25 cellular contexts compared by ENCODE assay signal in genomic region chr17:16345565-16345964, GRCh38.
"Had no signal": no experiment of that assay in that cellular context is flagged by ENCODE, and none has a peak within 500 bp of the region (broad histone marks: within the 10 kb centered on the region; RNA-seq: fewer than 3 reads in every experiment).

No MANE protein-coding gene starts in this region.

- H3K4me2 ChIP-seq: neural progenitor cell had no signal

- H3K27ac ChIP-seq: epithelial cell of prostate, gastrocnemius medialis, neural progenitor cell, parathyroid adenoma, prostate gland, spleen, stomach, thoracic aorta, tibial nerve, upper lobe of left lung, uterus had no signal

- H3K79me2 ChIP-seq: parathyroid adenoma had no signal

- ATAC-seq: effector memory CD8-positive, alpha-beta T cell; esophagus mucosa; gastrocnemius medialis; mucosa of descending colon; natural killer cell treated with Interleukin-12 subunit alpha and Interleukin-12 subunit beta and Interleukin-15 and Interleukin-18, amount 100 ng/mL, for 72 hours; sciatic nerve had no signal

- H3K36me3 ChIP-seq: prostate gland, uterus had no signal

- H3K27me3 Mint-ChIP-seq: effector memory CD8-positive, alpha-beta T cell; naive B cell; natural killer cell treated with Interleukin-12 subunit alpha and Interleukin-12 subunit beta and Interleukin-15 and Interleukin-18, amount 100 ng/mL, for 72 hours had no signal

- H2AFZ ChIP-seq: neural progenitor cell, parathyroid adenoma had no signal

- H3K9me3 ChIP-seq: gastrocnemius medialis, mucosa of descending colon, prostate gland, spleen, stomach, thoracic aorta, tibial nerve, upper lobe of left lung, uterus had no signal

- H3K27ac Mint-ChIP-seq: effector memory CD8-positive, alpha-beta T cell; mesothelial cell of epicardium; naive B cell; natural killer cell treated with Interleukin-12 subunit alpha and Interleukin-12 subunit beta and Interleukin-15 and Interleukin-18, amount 100 ng/mL, for 72 hours; neural progenitor cell had no signal

- H3K4me3 ChIP-seq: gastrocnemius medialis, mucosa of descending colon, neural progenitor cell, prostate gland, spleen, stomach, thoracic aorta, tibial nerve, upper lobe of left lung, uterus had no signal

- H3K4me1 Mint-ChIP-seq: mesothelial cell of epicardium, naive B cell, neural progenitor cell had no signal

- DNase-seq: caudate nucleus; cerebellar nuclear complex; cortex of kidney; effector memory CD8-positive, alpha-beta T cell; foreskin fibroblast; gastrocnemius medialis; mesenchymal stem cell; mucosa of descending colon; naive B cell; spleen; stimulated activated naive CD4-positive, alpha-beta T cell; stomach; upper lobe of left lung; uterus had no signal

- H3K4me1 ChIP-seq: neural progenitor cell, parathyroid adenoma, prostate gland, spleen, tibial nerve, upper lobe of left lung, uterus had no signal

- H3K27me3 ChIP-seq: gastrocnemius medialis, neural progenitor cell, spleen, stomach, tibial nerve, upper lobe of left lung, uterus had no signal

- H3K9ac ChIP-seq: neural progenitor cell, parathyroid adenoma had no signal

- H3K4me3 Mint-ChIP-seq: effector memory CD8-positive, alpha-beta T cell; mesothelial cell of epicardium; naive B cell; natural killer cell treated with Interleukin-12 subunit alpha and Interleukin-12 subunit beta and Interleukin-15 and Interleukin-18, amount 100 ng/mL, for 72 hours; neural progenitor cell had no signal

- FAIRE-seq: keratinocyte had no signal

- H3K9me3 Mint-ChIP-seq: effector memory CD8-positive, alpha-beta T cell; mesothelial cell of epicardium; naive B cell; natural killer cell treated with Interleukin-12 subunit alpha and Interleukin-12 subunit beta and Interleukin-15 and Interleukin-18, amount 100 ng/mL, for 72 hours; neural progenitor cell had no signal
